ENCODE assay signal across 22 cellular contexts in genomic region chr7:95376632-95377380, GRCh38. TPM values are rescaled to one million over a fixed set of nuclear protein-coding genes. Genes with fewer than 3 reads are reported as not detected.
DNase-seq lines count a peak whose midpoint lies in the region; ATAC-seq, FAIRE-seq and TF ChIP-seq lines count a peak whose summit lies in the region.
"Had no signal": no experiment of that assay in that cellular context is flagged by ENCODE, and none has a peak within 500 bp of the region (broad histone marks: within the 10 kb centered on the region; RNA-seq: fewer than 3 reads in every experiment).

No MANE protein-coding gene starts in this region.

- no peak for TF ChIP-seq EP300 in GM12878 (IDR thresholded peaks at IDR 0.05; ENCODE audit: borderline replicate concordance in 1 of 2, control insufficient read depth in 1 of 2, low read depth in 2 of 2, low read length in 2 of 2)

- H3K4me1 ChIP-seq in GM12878 (ENCODE audit: control insufficient read depth, insufficient read depth, low read length) (no peaks in the 10 kb centered on the region), kidney (ENCODE audit: control insufficient read depth in 1 of 2, insufficient read depth in 1 of 2, low read depth in 1 of 2, low read length in 2 of 2) (no peaks in the 10 kb centered on the region), GM23248 (ENCODE audit: insufficient read depth) (no peaks in the 10 kb centered on the region)
- H3K4me1 ChIP-seq: Caco-2 had no signal

- POLR2A ChIA-PET in GM12878 (lab: Charles Lee): no interaction called here

- peak; percentile 2 for DNase-seq in stimulated activated naive CD4-positive, alpha-beta T cell treated with Interleukin-2 at 50 U/mL for 16 hours (lab: John Stamatoyannopoulos, UW)
- DNase-seq in stimulated activated naive CD4-positive, alpha-beta T cell (lab: John Stamatoyannopoulos, UW): no peak
- DNase-seq in GM12878 (ENCODE audit: low read depth, low spot score): no peak
- peak; percentile 68 for DNase-seq in kidney
- DNase-seq in GM23248: no peak
- DNase-seq in hepatic stellate cell (ENCODE audit: low spot score): no peak
- no peak for DNase-seq in retina
- DNase-seq: AML-193, Caco-2, DMS53, HFFc6, NCI-H1092, NCI-H2107, NCI-H226, NCI-H526, PC-3 had no signal

- H3K79me2 ChIP-seq in GM12878 (ENCODE audit: control insufficient read depth, insufficient read depth, low read length): no peaks in the 10 kb centered on the region
- no peaks in the 10 kb centered on the region for H3K79me2 ChIP-seq in GM23248 (ENCODE audit: insufficient read depth)

- SMC1A ChIA-PET in GM12878 (lab: Charles Lee; ENCODE audit: uncharacterized antibody, unreplicated experiment): interaction anchor here (1.0 to 1.5 kb wide), 3 partner anchors 12 to 100 kb away, joined by 3 to 4 read pairs (median 3); no protein-coding TSS in a partner anchor

- H2AFZ ChIP-seq in GM12878 (ENCODE audit: control insufficient read depth, low read depth, low read length) (no peak overlapping the region), GM23248 (no peak overlapping the region)

- ATAC-seq in GM12878: no peak
- no peak for ATAC-seq in HG03460 (IDR thresholded peaks at IDR 0.05; ENCODE audit: unreplicated experiment)
- ATAC-seq: PC-3 had no signal

- 40% methylated on average over 17 of the region's 17 CpGs for WGBS in GM12878 (ENCODE audit: insufficient coverage, insufficient replicate concordance, low lambda C conversion rate, missing lambda C conversion rate)
- WGBS in GM23248 (ENCODE audit: low coverage in 1 of 2, low lambda C conversion rate in 2 of 2, missing lambda C conversion rate in 2 of 2), 2 experiments: 83 to 87% methylated on average over 17 of the region's 17 CpGs

- H3K36me3 ChIP-seq in GM12878 (ENCODE audit: control insufficient read depth in 2 of 2, insufficient read depth in 2 of 2, low read length in 1 of 2) (no peaks in the 10 kb centered on the region), kidney (ENCODE audit: control insufficient read depth in 1 of 2, insufficient read depth in 2 of 2, low read length in 2 of 2) (no peaks in the 10 kb centered on the region), GM23248 (ENCODE audit: low read depth) (no peaks in the 10 kb centered on the region)

- H3K27ac ChIP-seq in GM12878 (ENCODE audit: control insufficient read depth, insufficient read depth): no peak overlapping the region
- H3K27ac ChIP-seq in kidney (ENCODE audit: low read depth in 2 of 2, low read length in 2 of 2): no peak overlapping the region
- no peak overlapping the region for H3K27ac ChIP-seq in GM23248
- H3K27ac ChIP-seq: KMS-11 had no signal

- H4K20me1 ChIP-seq in GM12878 (ENCODE audit: control insufficient read depth, insufficient read depth) (no peaks in the 10 kb centered on the region), GM23248 (ENCODE audit: insufficient read depth) (no peaks in the 10 kb centered on the region)

- H3K4me2 ChIP-seq in GM12878 (ENCODE audit: control insufficient read depth, insufficient read depth) (no peak overlapping the region), GM23248 (ENCODE audit: unreplicated experiment) (no peak overlapping the region)
- H3K4me2 ChIP-seq: KMS-11 had no signal

- no peak for TF ChIP-seq POLR2A in GM12878 (IDR thresholded peaks at IDR 0.05; ENCODE audit: low read depth, low read length)

- TF ChIP-seq RAD21 in GM12878 (IDR thresholded peaks at IDR 0.05; ENCODE audit: insufficient read depth, low read depth, low read length): no peak

- RAD21 ChIA-PET in GM12878 (lab: Charles Lee; ENCODE audit: unreplicated experiment): interaction anchor here (1.1 kb wide), 1 partner anchor 11 kb away, joined by 3 read pairs; no protein-coding TSS in a partner anchor

- H3K27me3 ChIP-seq in GM12878 (replicated peaks in 1 of 2; ENCODE audit: control insufficient read depth in 2 of 2, insufficient read depth in 2 of 2, low read length in 1 of 2) (no peaks in the 10 kb centered on the region), GM23248 (replicated peaks; ENCODE audit: insufficient read depth) (no peaks in the 10 kb centered on the region)

- in situ Hi-C loops in GM12878 (cut with MboI): no loop called here
- in situ Hi-C loops in GM23248 (cut with MboI): no loop called here

- H3K9me3 ChIP-seq in GM12878 (replicated peaks; ENCODE audit: control insufficient read depth, insufficient read depth, low read length) (no peaks in the 10 kb centered on the region; the same call in 2 of the 3 replicates), kidney (ENCODE audit: control insufficient read depth in 1 of 2, low read length in 2 of 2) (no peaks in the 10 kb centered on the region), GM23248 (ENCODE audit: low read depth) (no peaks in the 10 kb centered on the region)

- intact Hi-C loops in GM12878 (cut with micrococcal nuclease; ENCODE audit: unreplicated experiment) (no loop called here), kidney (cut with DNase I) (no loop called here)

- FAIRE-seq in GM12878 (lab: Jason Lieb, UNC): no peak
- FAIRE-seq in kidney (lab: Jason Lieb, UNC): no peak
- FAIRE-seq: G401.6, GM12892, GM19239 had no signal

- TF ChIP-seq CTCF in GM12878 (IDR thresholded peaks at IDR 0.05 in 2 of 3, conservative IDR thresholded peaks at IDR 0.05 in 1 of 3; ENCODE audit: control insufficient read depth in 2 of 3, extremely low read depth in 1 of 3, insufficient read depth in 1 of 3, low read depth in 3 of 3, low read length in 3 of 3): no peak
- TF ChIP-seq CTCF in kidney (IDR thresholded peaks at IDR 0.05; ENCODE audit: borderline replicate concordance, extremely low read depth, insufficient read depth): no peak

- H3K9ac ChIP-seq in GM12878 (ENCODE audit: control insufficient read depth, insufficient read depth, low read length) (no peak overlapping the region), kidney (ENCODE audit: low read length in 2 of 2) (no peak overlapping the region), GM23248 (no peak overlapping the region)
- H3K9ac ChIP-seq: KMS-11 had no signal

- H3K4me3 ChIP-seq in GM12878 (no peak overlapping the region), kidney (ENCODE audit: low read length in 2 of 2) (no peak overlapping the region), GM23248 (no peak overlapping the region)

- no TSS peak for BruUV-seq in GM12878 (replicated peaks; lab: Mats Ljungman, UMichigan)

- CTCF ChIA-PET in GM12878 (lab: Yijun Ruan, JAX): no interaction called here

- H3F3A ChIP-seq in GM23248 (ENCODE audit: insufficient read depth): no peaks in the 10 kb centered on the region

- H3K9me2 ChIP-seq in GM23248 (ENCODE audit: insufficient read depth): no peaks in the 10 kb centered on the region

RNA-seq across cellular contexts. Expression of gene PON3, which starts 19.4 kb away (rescaled TPM):
- total RNA-seq in GM12878 (2013; cell fraction: nucleolus; rRNA removed): 1.5 and 3.0 TPM in 2 replicates
- total RNA-seq in GM12878 (2014; rRNA removed) (0.45 and 0.71 TPM in 2 replicates), GM12878 (2014; rRNA removed; fragmentation: Illumina TruSeq; extraction: Trizol) (0.76 and 1.0 TPM in 2 replicates), GM12878 (2021) (0.64 and 0.69 TPM in 2 replicates), kidney (1.6 TPM)
- not detected for polyA plus RNA-seq in GM12878 (2011; ENCODE audit: low read depth)
- polyA plus RNA-seq in GM12878 (2011; rRNA removed) (1.7 and 2.0 TPM in 2 replicates), GM12878 (2014; fragmentation: Illumina TruSeq; extraction: Trizol) (0.29 and 0.78 TPM in 2 replicates), GM12878 (2014; fragmentation: Nextera tagmentation; extraction: Ambion mirVana) (1 to 10 TPM; 1.4 to 2.0 TPM), GM12878 (2014; rRNA removed) (0.69 and 0.78 TPM in 2 replicates), GM12878 (2016; fragmentation: Nextera tagmentation; extraction: Ambion mirVana) (1 to 10 TPM; 1.0 to 1.4 TPM), kidney (ENCODE audit: insufficient read depth, low read depth, low replicate concordance) (1.9 TPM), GM23248 (2016; fragmentation: Nextera tagmentation; extraction: Ambion mirVana) (0.22 TPM in 1 of 2 replicates, not detected in the other)
- polyA plus RNA-seq in GM12878 (2011; cell fraction: cytosol; rRNA removed): 0.59 and 0.76 TPM in 2 replicates
- polyA plus RNA-seq in GM12878 (2011; cell fraction: nucleus; rRNA removed): 2.0 and 2.7 TPM in 2 replicates
- polyA plus RNA-seq in GM12878 (2012): not detected in 2 replicates
- 0.88 and 1.0 TPM in 2 replicates for polyA minus RNA-seq in GM12878 (2011; rRNA and poly(A)+ RNA removed)
- not detected in 2 replicates for polyA minus RNA-seq in GM12878 (2011; cell fraction: cytosol; rRNA and poly(A)+ RNA removed)
- 2.2 and 2.9 TPM in 2 replicates for polyA minus RNA-seq in GM12878 (2011; cell fraction: nucleus; rRNA and poly(A)+ RNA removed)
- 1.4 TPM in 1 of 2 replicates, not detected in the other for total RNA-seq in GM23248 (2014; rRNA removed; shearing (Covaris generic))
- total RNA-seq: HFFc6, MCF 10A, PC-3 had no signal

RNA-seq across cellular contexts. Expression of gene PON1, which starts 52.5 kb away (rescaled TPM):
- 1.2 TPM in 1 of 2 replicates, not detected in the other for total RNA-seq in GM12878 (2013; cell fraction: nucleolus; rRNA removed)
- not detected in 2 replicates for total RNA-seq in GM12878 (2014; rRNA removed)
- total RNA-seq in GM12878 (2014; rRNA removed; fragmentation: Illumina TruSeq; extraction: Trizol): not detected in 2 replicates
- 0.26 and 0.40 TPM in 2 replicates for total RNA-seq in GM12878 (2021)
- polyA plus RNA-seq in GM12878 (2011; ENCODE audit: low read depth): not detected
- polyA plus RNA-seq in GM12878 (2011; rRNA removed): 0.14 and 0.62 TPM in 2 replicates
- polyA plus RNA-seq in GM12878 (2011; cell fraction: cytosol; rRNA removed): 0.10 and 0.18 TPM in 2 replicates
- 0.51 and 0.89 TPM in 2 replicates for polyA plus RNA-seq in GM12878 (2011; cell fraction: nucleus; rRNA removed)
- polyA plus RNA-seq in GM12878 (2012): not detected in 2 replicates
- polyA plus RNA-seq in GM12878 (2014; fragmentation: Illumina TruSeq; extraction: Trizol): 0.24 TPM in 1 of 2 replicates, not detected in the other
- polyA plus RNA-seq in GM12878 (2014; fragmentation: Nextera tagmentation; extraction: Ambion mirVana): under 1 TPM; 0.10 to 0.22 TPM
- 0.26 TPM in 1 of 2 replicates, not detected in the other for polyA plus RNA-seq in GM12878 (2014; rRNA removed)
- not detected for polyA plus RNA-seq in GM12878 (2016; fragmentation: Nextera tagmentation; extraction: Ambion mirVana)
- not detected in 2 replicates for polyA minus RNA-seq in GM12878 (2011; rRNA and poly(A)+ RNA removed)
- polyA minus RNA-seq in GM12878 (2011; cell fraction: cytosol; rRNA and poly(A)+ RNA removed): not detected in 2 replicates
- not detected in 2 replicates for polyA minus RNA-seq in GM12878 (2011; cell fraction: nucleus; rRNA and poly(A)+ RNA removed)
- not detected for total RNA-seq in kidney
- polyA plus RNA-seq in kidney (ENCODE audit: insufficient read depth, low read depth, low replicate concordance): 0.28 TPM
- not detected in 2 replicates for total RNA-seq in GM23248 (2014; rRNA removed; shearing (Covaris generic))
- not detected in 2 replicates for polyA plus RNA-seq in GM23248 (2016; fragmentation: Nextera tagmentation; extraction: Ambion mirVana)
- total RNA-seq: Caco-2, HFFc6, MCF 10A, PC-3 had no signal

RNA-seq across cellular contexts. Expression of gene PON2, which starts 58.0 kb away (rescaled TPM):
- total RNA-seq in GM12878 (2013; cell fraction: nucleolus; rRNA removed): 424 and 425 TPM in 2 replicates
- total RNA-seq in GM12878 (2014; rRNA removed): 43.8 and 53.2 TPM in 2 replicates
- 46.6 and 48.8 TPM in 2 replicates for total RNA-seq in GM12878 (2014; rRNA removed; fragmentation: Illumina TruSeq; extraction: Trizol)
- total RNA-seq in GM12878 (2021): 32.7 TPM in 2 replicates
- 0.51 TPM for polyA plus RNA-seq in GM12878 (2011; ENCODE audit: low read depth)
- 127 and 183 TPM in 2 replicates for polyA plus RNA-seq in GM12878 (2011; rRNA removed)
- 63.0 and 64.4 TPM in 2 replicates for polyA plus RNA-seq in GM12878 (2011; cell fraction: cytosol; rRNA removed)
- polyA plus RNA-seq in GM12878 (2011; cell fraction: nucleus; rRNA removed): 167 and 175 TPM in 2 replicates
- polyA plus RNA-seq in GM12878 (2012): 1.7 and 2.1 TPM in 2 replicates
- 56.8 and 63.6 TPM in 2 replicates for polyA plus RNA-seq in GM12878 (2014; fragmentation: Illumina TruSeq; extraction: Trizol)
- 10 to 100 TPM; 22.9 to 30.2 TPM for polyA plus RNA-seq in GM12878 (2014; fragmentation: Nextera tagmentation; extraction: Ambion mirVana)
- polyA plus RNA-seq in GM12878 (2014; rRNA removed): 40.4 and 52.4 TPM in 2 replicates
- polyA plus RNA-seq in GM12878 (2016; fragmentation: Nextera tagmentation; extraction: Ambion mirVana): 10 to 100 TPM; 45.7 to 48.2 TPM
- 45.5 and 68.0 TPM in 2 replicates for polyA minus RNA-seq in GM12878 (2011; rRNA and poly(A)+ RNA removed)
- 22.5 and 33.3 TPM in 2 replicates for polyA minus RNA-seq in GM12878 (2011; cell fraction: cytosol; rRNA and poly(A)+ RNA removed)
- 74.6 and 100.0 TPM in 2 replicates for polyA minus RNA-seq in GM12878 (2011; cell fraction: nucleus; rRNA and poly(A)+ RNA removed)
- 191 TPM for total RNA-seq in kidney
- polyA plus RNA-seq in kidney (ENCODE audit: insufficient read depth, low read depth, low replicate concordance): 61.8 TPM
- total RNA-seq in GM23248 (2014; rRNA removed; shearing (Covaris generic)): 60.7 and 65.6 TPM in 2 replicates
- polyA plus RNA-seq in GM23248 (2016; fragmentation: Nextera tagmentation; extraction: Ambion mirVana): 89.1 and 99.7 TPM in 2 replicates

Comparison
In these comparisons a context has a peak if more than half of its experiments do, and no peak if none do; other contexts are left out.
1. DNase-seq: peak in stimulated activated naive CD4-positive, alpha-beta T cell treated with Interleukin-2 at 50 U/mL for 16 hours (single experiment) and kidney (single experiment); none in stimulated activated naive CD4-positive, alpha-beta T cell (0 of 6), GM12878 (single experiment), GM23248 (single experiment), hepatic stellate cell (single experiment) and retina (single experiment).